12 cellular contexts compared by ENCODE assay signal in genomic region chr2:45469314-45470099, GRCh38.
DNase-seq lines count a peak whose midpoint lies in the region; ATAC-seq and TF ChIP-seq lines count a peak whose summit lies in the region.
"Had no signal": no experiment of that assay in that cellular context is flagged by ENCODE, and none has a peak within 500 bp of the region (broad histone marks: within the 10 kb centered on the region; RNA-seq: fewer than 3 reads in every experiment).

No MANE protein-coding gene starts in this region.

- ATAC-seq in Right ventricle myocardium inferior (peak; percentile 87), gastroesophageal sphincter (peak; percentile 83), GM19397 (IDR thresholded peaks at IDR 0.05; ENCODE audit: unreplicated experiment) (no peak)

- H3K27me3 ChIP-seq in right atrium auricular region (no peaks in the 10 kb centered on the region), gastroesophageal sphincter (no peaks in the 10 kb centered on the region)

- intact Hi-C loops in Right ventricle myocardium inferior (cut with DNase I) = no loop called here

- no peak for TF ChIP-seq EP300 in gastroesophageal sphincter (IDR thresholded peaks at IDR 0.05)

- TF ChIP-seq CTCF in right atrium auricular region (IDR thresholded peaks at IDR 0.05) = no peak
- TF ChIP-seq CTCF in gastroesophageal sphincter (IDR thresholded peaks at IDR 0.05) = no peak

- H3K4me3 ChIP-seq in right atrium auricular region (no peak overlapping the region), gastroesophageal sphincter (no peak overlapping the region)

- DNase-seq in Right ventricle myocardium inferior (ENCODE audit: missing footprints) = no peak
- DNase-seq in right atrium auricular region (ENCODE audit: low spot score) = no peak
- DNase-seq in NCI-H345 treated with DMSO at 0.1 percent for 48 hours (lab: John Stamatoyannopoulos, UW; ENCODE audit: unreplicated experiment) = peak; percentile 71
- no peak for DNase-seq in pons (ENCODE audit: low spot score)
- no peak for DNase-seq in dedifferentiated amniotic fluid mesenchymal stem cell (ENCODE audit: extremely low spot score)
- no peak for DNase-seq in RKO (ENCODE audit: low spot score)
- DNase-seq: naive B cell; NCI-H2171 treated with DMSO at 0.1 percent for 48 hours; stimulated activated CD4-positive, alpha-beta T cell treated with anti-CD3 and anti-CD28 coated beads, Interleukin-2, amount 100 ng/mL, for 24 hours; trophoblast cell had no signal

- H3K9me3 ChIP-seq in right atrium auricular region (no peaks in the 10 kb centered on the region), gastroesophageal sphincter (no peaks in the 10 kb centered on the region)

- H3K27ac ChIP-seq in right atrium auricular region (peak overlapping the region in 1 of 2 donors; percentile 8), gastroesophageal sphincter (peak overlapping the region in 1 of 4 donors; percentile 33)

- H3K4me1 ChIP-seq in right atrium auricular region (peaks cover 0 to 8% of the 10 kb centered on the region in 2 donors), gastroesophageal sphincter (peaks cover 0 to 17% (median 0%) of the 10 kb centered on the region in 3 donors)

- 84 to 88% methylated on average over 2 of the region's 2 CpGs for WGBS in gastroesophageal sphincter (ENCODE audit: low coverage in 1 of 2), 2 donors

- TF ChIP-seq POLR2A in gastroesophageal sphincter (IDR thresholded peaks at IDR 0.05) = no peak

- H3K36me3 ChIP-seq in right atrium auricular region = no peaks in the 10 kb centered on the region
- no peaks in the 10 kb centered on the region for H3K36me3 ChIP-seq in gastroesophageal sphincter
